ENCODE assay signal across 13 cellular contexts in genomic region chr14:90660865-90661570, GRCh38.
DNase-seq lines count a peak whose midpoint lies in the region; ATAC-seq, FAIRE-seq and TF ChIP-seq lines count a peak whose summit lies in the region.
"Had no signal": no experiment of that assay in that cellular context is flagged by ENCODE, and none has a peak within 500 bp of the region (broad histone marks: within the 10 kb centered on the region; RNA-seq: fewer than 3 reads in every experiment).

No MANE protein-coding gene starts in this region.

- WGBS in GM12878 (ENCODE audit: insufficient coverage, insufficient replicate concordance, low lambda C conversion rate, missing lambda C conversion rate), result 63% methylated on average over 17 of the region's 17 CpGs
- 62 to 88% methylated on average over 13 to 17 of the region's 17 CpGs for WGBS in upper lobe of left lung, 2 donors

- CTCF ChIA-PET in activated CD8-positive, alpha-beta T cell treated with anti-CD3 and anti-CD28 coated beads for 36 hours (lab: Charles Lee), result interaction anchor here (1.1 to 1.9 kb wide), 4 partner anchors 17 to 97 kb away, joined by 3 to 8 read pairs (median 4); no protein-coding TSS in a partner anchor
- CTCF ChIA-PET in activated CD8-positive, alpha-beta T cell treated with anti-CD3 and anti-CD28 coated beads, Interleukin-2, amount 10 ng/mL, durations not matched to agents 7 days and 5 days (lab: Charles Lee), result interaction anchor here (1.4 kb wide), 1 partner anchor 36 kb away, joined by 4 read pairs; no protein-coding TSS in a partner anchor
- CTCF ChIA-PET in GM12878 (lab: Yijun Ruan, JAX), result interaction anchor here (1.7 kb wide), 1 partner anchor 36 kb away, joined by 5 read pairs; no protein-coding TSS in a partner anchor

- no peaks in the 10 kb centered on the region for H3K9me3 Mint-ChIP-seq in activated CD8-positive, alpha-beta T cell treated with anti-CD3 and anti-CD28 coated beads for 36 hours
- no peaks in the 10 kb centered on the region for H3K9me3 Mint-ChIP-seq in activated CD8-positive, alpha-beta T cell treated with anti-CD3 and anti-CD28 coated beads, Interleukin-2, amount 10 ng/mL, durations not matched to agents 7 days and 5 days (ENCODE audit: insufficient read depth)
- H3K9me3 Mint-ChIP-seq: nephron had no signal

- RAD21 ChIA-PET in GM12878 (lab: Charles Lee; ENCODE audit: unreplicated experiment), result no interaction called here

- H3K9me3 ChIP-seq in GM12878 (replicated peaks; ENCODE audit: control insufficient read depth, insufficient read depth, low read length), result no peaks in the 10 kb centered on the region
- no peaks in the 10 kb centered on the region for H3K9me3 ChIP-seq in upper lobe of left lung

- H3K27me3 ChIP-seq in GM12878 (replicated peaks in 1 of 2; ENCODE audit: control insufficient read depth in 2 of 2, insufficient read depth in 2 of 2, low read length in 1 of 2) (no peaks in the 10 kb centered on the region; a peak in 1 of 4 replicates), upper lobe of left lung (no peaks in the 10 kb centered on the region)

- no TSS peak for BruUV-seq in GM12878 (replicated peaks; lab: Mats Ljungman, UMichigan)

- no peak overlapping the region for H3K4me3 Mint-ChIP-seq in activated CD8-positive, alpha-beta T cell treated with anti-CD3 and anti-CD28 coated beads for 36 hours
- no peak overlapping the region for H3K4me3 Mint-ChIP-seq in activated CD8-positive, alpha-beta T cell treated with anti-CD3 and anti-CD28 coated beads, Interleukin-2, amount 10 ng/mL, durations not matched to agents 7 days and 5 days
- H3K4me3 Mint-ChIP-seq: nephron had no signal

- POLR2A ChIA-PET in activated CD8-positive, alpha-beta T cell treated with anti-CD3 and anti-CD28 coated beads for 36 hours (lab: Charles Lee), result interaction anchor here (0.6 to 1.2 kb wide), 2 partner anchors 13 to 28 kb away, joined by 3 read pairs; no protein-coding TSS in a partner anchor
- POLR2A ChIA-PET in activated CD8-positive, alpha-beta T cell treated with anti-CD3 and anti-CD28 coated beads, Interleukin-2, amount 10 ng/mL, durations not matched to agents 7 days and 5 days (lab: Charles Lee), result no interaction called here
- POLR2A ChIA-PET in GM12878 (lab: Charles Lee), result no interaction called here

- in situ Hi-C loops in GM12878 (cut with MboI), result no loop called here

- DNase-seq in activated CD8-positive, alpha-beta T cell treated with anti-CD3 and anti-CD28 coated beads for 36 hours, result no peak
- DNase-seq in activated CD8-positive, alpha-beta T cell treated with anti-CD3 and anti-CD28 coated beads, Interleukin-2, amount 10 ng/mL, durations not matched to agents 7 days and 5 days, result no peak
- DNase-seq in GM12878 (ENCODE audit: low read depth, low spot score) (no peak), left colon (peak; percentile 84 to 90), upper lobe of left lung (peak; percentile 52 to 89), GM10266 (ENCODE audit: extremely low spot score) (no peak)
- DNase-seq: activated CD4-positive, alpha-beta T cell treated with anti-CD3 and anti-CD28 coated beads for 1 hour; NCI-H526 had no signal

- no peaks in the 10 kb centered on the region for H3K79me2 ChIP-seq in GM12878 (ENCODE audit: control insufficient read depth, insufficient read depth, low read length)

- TF ChIP-seq EP300 in GM12878 (IDR thresholded peaks at IDR 0.05; ENCODE audit: borderline replicate concordance in 1 of 2, control insufficient read depth in 1 of 2, low read depth in 2 of 2, low read length in 2 of 2) (no peak), upper lobe of left lung (IDR thresholded peaks at IDR 0.05) (no peak)

- no peak for FAIRE-seq in GM12878 (lab: Jason Lieb, UNC)
- FAIRE-seq: bronchial epithelial cell had no signal

- H4K20me1 ChIP-seq in GM12878 (ENCODE audit: control insufficient read depth, insufficient read depth), result no peaks in the 10 kb centered on the region; the same call in 1 of the 2 replicates

- SMC1A ChIA-PET in GM12878 (lab: Charles Lee; ENCODE audit: uncharacterized antibody, unreplicated experiment), result no interaction called here

- H3K36me3 Mint-ChIP-seq in activated CD8-positive, alpha-beta T cell treated with anti-CD3 and anti-CD28 coated beads for 36 hours (ENCODE audit: low read depth), result no peaks in the 10 kb centered on the region
- H3K36me3 Mint-ChIP-seq in activated CD8-positive, alpha-beta T cell treated with anti-CD3 and anti-CD28 coated beads, Interleukin-2, amount 10 ng/mL, durations not matched to agents 7 days and 5 days (ENCODE audit: low read depth), result no peaks in the 10 kb centered on the region

- peak overlapping the region; percentile 7 for H3K27ac Mint-ChIP-seq in activated CD8-positive, alpha-beta T cell treated with anti-CD3 and anti-CD28 coated beads for 36 hours
- no peak overlapping the region for H3K27ac Mint-ChIP-seq in activated CD8-positive, alpha-beta T cell treated with anti-CD3 and anti-CD28 coated beads, Interleukin-2, amount 10 ng/mL, durations not matched to agents 7 days and 5 days

- TF ChIP-seq POLR2A in GM12878 (IDR thresholded peaks at IDR 0.05; ENCODE audit: low read depth, low read length) (no peak), upper lobe of left lung (IDR thresholded peaks at IDR 0.05) (peak in 1 of 4 donors; percentile 59)

- ATAC-seq in activated CD8-positive, alpha-beta T cell treated with anti-CD3 and anti-CD28 coated beads for 36 hours, result no peak
- no peak for ATAC-seq in activated CD8-positive, alpha-beta T cell treated with anti-CD3 and anti-CD28 coated beads, Interleukin-2, amount 10 ng/mL, durations not matched to agents 7 days and 5 days
- ATAC-seq in GM12878 (peak; percentile 34; the same call in 2 of the 3 replicates), left colon (peak; percentile 98), upper lobe of left lung (ENCODE audit: low FRiP score in 2 of 2) (peak; percentile 75 to 92), GM18498 (IDR thresholded peaks at IDR 0.05; ENCODE audit: unreplicated experiment) (no peak), GM19452 (IDR thresholded peaks at IDR 0.05; ENCODE audit: unreplicated experiment) (no peak)

- TF ChIP-seq CTCF in activated CD8-positive, alpha-beta T cell treated with anti-CD3 and anti-CD28 coated beads for 36 hours (IDR thresholded peaks at IDR 0.05), result no peak
- TF ChIP-seq CTCF in GM12878 (IDR thresholded peaks at IDR 0.05 in 2 of 3, conservative IDR thresholded peaks at IDR 0.05 in 1 of 3; ENCODE audit: control insufficient read depth in 2 of 3, extremely low read depth in 1 of 3, insufficient read depth in 1 of 3, low read depth in 3 of 3, low read length in 3 of 3) (no peak), upper lobe of left lung (IDR thresholded peaks at IDR 0.05) (no peak), GM10266 (IDR thresholded peaks at IDR 0.05; ENCODE audit: control insufficient read depth, insufficient read depth, low read depth, missing control alignments) (no peak)

- H3K9ac ChIP-seq in GM12878 (ENCODE audit: control insufficient read depth, insufficient read depth, low read length), result no peak overlapping the region

- H3K27me3 Mint-ChIP-seq in activated CD8-positive, alpha-beta T cell treated with anti-CD3 and anti-CD28 coated beads for 36 hours, result no peaks in the 10 kb centered on the region
- peaks cover under 1% of the 10 kb centered on the region for H3K27me3 Mint-ChIP-seq in activated CD8-positive, alpha-beta T cell treated with anti-CD3 and anti-CD28 coated beads, Interleukin-2, amount 10 ng/mL, durations not matched to agents 7 days and 5 days (ENCODE audit: low read depth)

- no peak overlapping the region for H3K27ac ChIP-seq in GM12878 (ENCODE audit: control insufficient read depth, insufficient read depth)
- peak overlapping the region in 3 of 4 donors; percentile 64 to 82 (median 68) for H3K27ac ChIP-seq in upper lobe of left lung
- H3K27ac ChIP-seq: skin epidermis had no signal

- H3K4me3 ChIP-seq in GM12878, result no peak overlapping the region
- peak overlapping the region in 1 of 4 donors; percentile 8 for H3K4me3 ChIP-seq in upper lobe of left lung
- H3K4me3 ChIP-seq: skin epidermis had no signal

- H3K4me1 Mint-ChIP-seq in activated CD8-positive, alpha-beta T cell treated with anti-CD3 and anti-CD28 coated beads for 36 hours (ENCODE audit: low read depth), result peaks cover 15% of the 10 kb centered on the region
- H3K4me1 Mint-ChIP-seq in activated CD8-positive, alpha-beta T cell treated with anti-CD3 and anti-CD28 coated beads, Interleukin-2, amount 10 ng/mL, durations not matched to agents 7 days and 5 days (ENCODE audit: low read depth), result peaks cover 10% of the 10 kb centered on the region

- TF ChIP-seq RAD21 in GM12878 (IDR thresholded peaks at IDR 0.05; ENCODE audit: insufficient read depth, low read depth, low read length), result no peak

- H3K4me2 ChIP-seq in GM12878 (ENCODE audit: control insufficient read depth, insufficient read depth), result no peak overlapping the region

- H3K36me3 ChIP-seq in GM12878 (ENCODE audit: control insufficient read depth in 2 of 2, insufficient read depth in 2 of 2, low read length in 1 of 2) (no peaks in the 10 kb centered on the region), upper lobe of left lung (peaks cover 0 to 21% (median 0%) of the 10 kb centered on the region in 4 donors)

- H2AFZ ChIP-seq in GM12878 (ENCODE audit: control insufficient read depth, low read depth, low read length), result no peak overlapping the region

- no peaks in the 10 kb centered on the region for H3K4me1 ChIP-seq in GM12878 (ENCODE audit: control insufficient read depth, insufficient read depth, low read length)
- H3K4me1 ChIP-seq in upper lobe of left lung, result peaks cover 0 to 27% (median 6%) of the 10 kb centered on the region in 4 donors

- intact Hi-C loops in activated CD8-positive, alpha-beta T cell treated with anti-CD3 and anti-CD28 coated beads for 36 hours (cut with micrococcal nuclease), result no loop called here
- intact Hi-C loops in GM12878 (cut with micrococcal nuclease; ENCODE audit: unreplicated experiment), result no loop called here
- intact Hi-C loops in left colon (cut with DNase I, micrococcal nuclease), result no loop called here

TF ChIP-seq in GM12878, 131 proteins besides CTCF, POLR2A, EP300 and RAD21 (continues in another document):
- no peak for TF ChIP-seq NFYA (IDR thresholded peaks at IDR 0.05; ENCODE audit: borderline replicate concordance, low read depth, low read length)
- no peak for TF ChIP-seq RB1 (IDR thresholded peaks at IDR 0.05; ENCODE audit: borderline replicate concordance)
- TF ChIP-seq TCF3 (IDR thresholded peaks at IDR 0.05; ENCODE audit: borderline replicate concordance, insufficient read depth, low read depth, low read length), result no peak
- no peak for TF ChIP-seq NR2C1 (IDR thresholded peaks at IDR 0.05)
- TF ChIP-seq, protein P1, sequence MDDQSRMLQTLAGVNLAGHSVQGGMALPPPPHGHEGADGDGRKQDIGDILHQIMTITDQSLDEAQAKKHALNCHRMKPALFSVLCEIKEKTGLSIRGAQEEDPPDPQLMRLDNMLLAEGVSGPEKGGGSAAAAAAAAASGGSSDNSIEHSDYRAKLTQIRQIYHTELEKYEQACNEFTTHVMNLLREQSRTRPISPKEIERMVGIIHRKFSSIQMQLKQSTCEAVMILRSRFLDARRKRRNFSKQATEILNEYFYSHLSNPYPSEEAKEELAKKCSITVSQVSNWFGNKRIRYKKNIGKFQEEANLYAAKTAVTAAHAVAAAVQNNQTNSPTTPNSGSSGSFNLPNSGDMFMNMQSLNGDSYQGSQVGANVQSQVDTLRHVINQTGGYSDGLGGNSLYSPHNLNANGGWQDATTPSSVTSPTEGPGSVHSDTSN (IDR thresholded peaks at IDR 0.05; ENCODE audit: insufficient replicate concordance, low read depth, low read length), result no peak

Comparison
In these comparisons a context has a peak if more than half of its experiments do, and no peak if none do; other contexts are left out.
1. ATAC-seq: peak in GM12878 (single experiment), left colon (single experiment) and upper lobe of left lung (2 of 2); none in activated CD8-positive, alpha-beta T cell treated with anti-CD3 and anti-CD28 coated beads for 36 hours (single experiment), activated CD8-positive, alpha-beta T cell treated with anti-CD3 and anti-CD28 coated beads, Interleukin-2, amount 10 ng/mL, durations not matched to agents 7 days and 5 days (single experiment), GM18498 (single experiment) and GM19452 (single experiment).
2. DNase-seq: peak in left colon (2 of 2) and upper lobe of left lung (2 of 2); none in activated CD8-positive, alpha-beta T cell treated with anti-CD3 and anti-CD28 coated beads for 36 hours (single experiment), activated CD8-positive, alpha-beta T cell treated with anti-CD3 and anti-CD28 coated beads, Interleukin-2, amount 10 ng/mL, durations not matched to agents 7 days and 5 days (single experiment), GM12878 (single experiment) and GM10266 (single experiment).